ENCODE assay signal across 23 cellular contexts in genomic region chr4:6232836-6233785, GRCh38. TPM values are rescaled to one million over a fixed set of nuclear protein-coding genes. Genes with fewer than 3 reads are reported as not detected.
DNase-seq lines count a peak whose midpoint lies in the region; ATAC-seq, FAIRE-seq and TF ChIP-seq lines count a peak whose summit lies in the region.
"Had no signal": no experiment of that assay in that cellular context is flagged by ENCODE, and none has a peak within 500 bp of the region (broad histone marks: within the 10 kb centered on the region; RNA-seq: fewer than 3 reads in every experiment).

No MANE protein-coding gene starts in this region.

- BruUV-seq in HepG2 (replicated peaks; lab: Mats Ljungman, UMichigan) = no TSS peak

- no peak overlapping the region for H3K4me3 Mint-ChIP-seq in activated naive CD4-positive, alpha-beta T cell treated with anti-CD3 and anti-CD28 coated beads for 36 hours
- no peak overlapping the region for H3K4me3 Mint-ChIP-seq in activated T-cell treated with anti-CD3 and anti-CD28 coated beads, Interleukin-2, amount 50 U/mL, for 72 hours
- H3K4me3 Mint-ChIP-seq: B cell; CD4-positive, CD25-positive, alpha-beta regulatory T cell had no signal

- CTCF ChIA-PET in HepG2 (lab: Yijun Ruan, JAX; ENCODE audit: low intra/inter-chr PET ratio, low total read pairs) = no interaction called here
- CTCF ChIA-PET in activated naive CD4-positive, alpha-beta T cell treated with anti-CD3 and anti-CD28 coated beads for 36 hours (lab: Charles Lee) = interaction anchor here (0.7 kb wide), 1 partner anchor 98 kb away, joined by 3 read pairs; no protein-coding TSS in a partner anchor

- intact Hi-C loops in right lobe of liver (cut with DNase I) = no loop called here
- intact Hi-C loops in HepG2 (cut with micrococcal nuclease; ENCODE audit: unreplicated experiment) = no loop called here
- intact Hi-C loops in sigmoid colon (cut with DNase I) = no loop called here
- intact Hi-C loops in activated naive CD4-positive, alpha-beta T cell treated with anti-CD3 and anti-CD28 coated beads for 36 hours (cut with micrococcal nuclease) = no loop called here

- 76% methylated on average over 14 of the region's 30 CpGs for WGBS in right lobe of liver (ENCODE audit: insufficient coverage, low coverage, low lambda C conversion rate, missing lambda C conversion rate)
- WGBS in HepG2 (ENCODE audit: low lambda C conversion rate) = 40% methylated on average over 23 of the region's 30 CpGs
- 79 to 85% methylated on average over 30 of the region's 30 CpGs for WGBS in sigmoid colon, 2 donors

- DNase-seq in right lobe of liver = peak in 2 of 3 donors; percentile 22 to 26
- no peak for DNase-seq in HepG2 (ENCODE audit: low spot score)
- peak; percentile 47 for DNase-seq in coronary artery (ENCODE audit: low spot score)
- DNase-seq in sigmoid colon = peak; percentile 25
- DNase-seq in activated naive CD4-positive, alpha-beta T cell treated with anti-CD3 and anti-CD28 coated beads for 36 hours = no peak
- no peak for DNase-seq in activated T-cell treated with anti-CD3 and anti-CD28 coated beads, Interleukin-2, amount 50 U/mL, for 72 hours
- DNase-seq: CD4-positive, CD25-positive, alpha-beta regulatory T cell; DMS79; NCI-H1105; NCI-H146; NCI-H2029; NCI-H2171 treated with DMSO at 0.1 percent for 48 hours; NCI-H524 treated with DMSO at 0.1 percent for 48 hours; SJCRH30 had no signal

- H3K27ac Mint-ChIP-seq in activated naive CD4-positive, alpha-beta T cell treated with anti-CD3 and anti-CD28 coated beads for 36 hours = no peak overlapping the region
- no peak overlapping the region for H3K27ac Mint-ChIP-seq in activated T-cell treated with anti-CD3 and anti-CD28 coated beads, Interleukin-2, amount 50 U/mL, for 72 hours
- H3K27ac Mint-ChIP-seq: B cell; CD4-positive, CD25-positive, alpha-beta regulatory T cell had no signal

- H3K27me3 Mint-ChIP-seq in activated naive CD4-positive, alpha-beta T cell treated with anti-CD3 and anti-CD28 coated beads for 36 hours (ENCODE audit: low read depth) = no peaks in the 10 kb centered on the region
- no peaks in the 10 kb centered on the region for H3K27me3 Mint-ChIP-seq in activated T-cell treated with anti-CD3 and anti-CD28 coated beads, Interleukin-2, amount 50 U/mL, for 72 hours (ENCODE audit: low read depth)
- H3K27me3 Mint-ChIP-seq: B cell had no signal

- no peaks in the 10 kb centered on the region for H3K4me1 ChIP-seq in right lobe of liver
- H3K4me1 ChIP-seq in HepG2 (ENCODE audit: insufficient read depth, low read length) = no peaks in the 10 kb centered on the region
- peaks cover 0 to 4% (median 0%) of the 10 kb centered on the region in 4 donors for H3K4me1 ChIP-seq in sigmoid colon
- H3K4me1 ChIP-seq: A549, HAP-1 had no signal

- no peaks in the 10 kb centered on the region for H3K9me3 ChIP-seq in right lobe of liver
- no peaks in the 10 kb centered on the region for H3K9me3 ChIP-seq in HepG2 (ENCODE audit: low read length)
- H3K9me3 ChIP-seq in sigmoid colon = no peaks in the 10 kb centered on the region
- H3K9me3 ChIP-seq: A549, HAP-1, SJCRH30 had no signal

- no peak for TF ChIP-seq RAD21 in HepG2 (CRISPR knock-in tag; IDR thresholded peaks at IDR 0.05)

- no peaks in the 10 kb centered on the region for H3K4me1 Mint-ChIP-seq in activated naive CD4-positive, alpha-beta T cell treated with anti-CD3 and anti-CD28 coated beads for 36 hours (ENCODE audit: low read depth)
- H3K4me1 Mint-ChIP-seq in activated T-cell treated with anti-CD3 and anti-CD28 coated beads, Interleukin-2, amount 50 U/mL, for 72 hours (ENCODE audit: low read depth) = no peaks in the 10 kb centered on the region
- H3K4me1 Mint-ChIP-seq: B cell; CD4-positive, CD25-positive, alpha-beta regulatory T cell had no signal

- H3K4me2 ChIP-seq in HepG2 (ENCODE audit: low read depth, low read length) = no peak overlapping the region
- H3K4me2 ChIP-seq: A549, KMS-11 had no signal

- no peaks in the 10 kb centered on the region for H4K20me1 ChIP-seq in HepG2 (ENCODE audit: insufficient read depth, low read length)

- H3K4me3 ChIP-seq in right lobe of liver (no peak overlapping the region), HepG2 (replicated peaks in 1 of 3; ENCODE audit: insufficient read depth in 1 of 3, low read depth in 2 of 3, low read length in 3 of 3) (no peak overlapping the region), coronary artery (no peak overlapping the region), sigmoid colon (no peak overlapping the region)
- H3K4me3 ChIP-seq: A549, HAP-1, SJCRH30 had no signal

- in situ Hi-C loops in HepG2 (cut with HindIII; ENCODE audit: extremely low pct_ligation_motif_present, low pct_unique_long_range_greater_than_20kb) = loop anchor here (25.0 kb wide), 1 partner anchor 329 kb away; no protein-coding TSS in a partner anchor

- TF ChIP-seq CTCF in right lobe of liver (IDR thresholded peaks at IDR 0.05) (no peak), HepG2 (CRISPR knock-in tag; IDR thresholded peaks at IDR 0.05) (no peak), coronary artery (IDR thresholded peaks at IDR 0.05) (no peak), sigmoid colon (IDR thresholded peaks at IDR 0.05) (no peak)

- TF ChIP-seq POLR2A in right lobe of liver (IDR thresholded peaks at IDR 0.05) (no peak), HepG2 (IDR thresholded peaks at IDR 0.05; ENCODE audit: insufficient read depth in 1 of 2, low read depth in 2 of 2, low read length in 2 of 2) (no peak), sigmoid colon (IDR thresholded peaks at IDR 0.05) (no peak)

- no peaks in the 10 kb centered on the region for H3K79me2 ChIP-seq in HepG2 (ENCODE audit: insufficient read depth, low read length)

- TF ChIP-seq EP300 in HepG2 (IDR thresholded peaks at IDR 0.05; ENCODE audit: low read depth in 2 of 2, low read length in 2 of 2) (no peak), HepG2 (CRISPR knock-in tag; IDR thresholded peaks at IDR 0.05; ENCODE audit: borderline replicate concordance) (no peak), sigmoid colon (IDR thresholded peaks at IDR 0.05) (no peak)

- H3K9ac ChIP-seq in HepG2 (ENCODE audit: insufficient read depth, low read depth, low read length) = no peak overlapping the region
- H3K9ac ChIP-seq: KMS-11 had no signal

- no peaks in the 10 kb centered on the region for H3K27me3 ChIP-seq in right lobe of liver
- peaks cover 1 to 16% of the 10 kb centered on the region in 2 experiments; a peak in 3 of 5 replicates for H3K27me3 ChIP-seq in HepG2 (ENCODE audit: control insufficient read depth in 1 of 2, insufficient read depth in 2 of 2, low read length in 2 of 2)
- H3K27me3 ChIP-seq in sigmoid colon = peaks cover 0 to 29% (median 6%) of the 10 kb centered on the region in 3 donors
- H3K27me3 ChIP-seq: SJCRH30 had no signal

- H3K36me3 ChIP-seq in right lobe of liver (no peaks in the 10 kb centered on the region), HepG2 (replicated peaks in 1 of 2; ENCODE audit: control insufficient read depth in 1 of 2, insufficient read depth in 2 of 2, low read length in 2 of 2) (no peaks in the 10 kb centered on the region), sigmoid colon (no peaks in the 10 kb centered on the region)
- H3K36me3 ChIP-seq: HAP-1, SJCRH30 had no signal

- POLR2A ChIA-PET in HepG2 (lab: Yijun Ruan, JAX) = no interaction called here

- H3K9me3 Mint-ChIP-seq in activated naive CD4-positive, alpha-beta T cell treated with anti-CD3 and anti-CD28 coated beads for 36 hours = no peaks in the 10 kb centered on the region
- H3K9me3 Mint-ChIP-seq in activated T-cell treated with anti-CD3 and anti-CD28 coated beads, Interleukin-2, amount 50 U/mL, for 72 hours = no peaks in the 10 kb centered on the region

- no peaks in the 10 kb centered on the region for H3K36me3 Mint-ChIP-seq in activated naive CD4-positive, alpha-beta T cell treated with anti-CD3 and anti-CD28 coated beads for 36 hours (ENCODE audit: low read depth)
- H3K36me3 Mint-ChIP-seq in activated T-cell treated with anti-CD3 and anti-CD28 coated beads, Interleukin-2, amount 50 U/mL, for 72 hours (ENCODE audit: insufficient read depth in 2 of 2) = no peaks in the 10 kb centered on the region
- H3K36me3 Mint-ChIP-seq: CD4-positive, CD25-positive, alpha-beta regulatory T cell had no signal

- no peak for FAIRE-seq in HepG2 (lab: Jason Lieb, UNC)
- FAIRE-seq: A549, GM19239, RCC 7860 had no signal

- H2AFZ ChIP-seq in HepG2 (ENCODE audit: low read length) = no peak overlapping the region

- no peak for ATAC-seq in right lobe of liver
- no peak for ATAC-seq in HepG2
- no peak for ATAC-seq in activated T-cell treated with anti-CD3 and anti-CD28 coated beads, Interleukin-2, amount 50 U/mL, for 72 hours (replicated peaks in 1 of 2)
- ATAC-seq in GM21367 (IDR thresholded peaks at IDR 0.05; ENCODE audit: unreplicated experiment) = no peak
- ATAC-seq: A549 had no signal

- H3K27ac ChIP-seq in right lobe of liver (no peak overlapping the region), HepG2 (ENCODE audit: extremely low read length, insufficient read depth, low read length) (no peak overlapping the region), coronary artery (no peak overlapping the region), sigmoid colon (no peak overlapping the region)
- H3K27ac ChIP-seq: A549, HL-60, KMS-11, SJCRH30 had no signal

RNA-seq across cellular contexts. Expression of gene JAKMIP1, which starts 32.8 kb away (rescaled TPM):
- under 1 TPM in 1 of 6 experiments, not detected in 5; 0.12 TPM for total RNA-seq in right lobe of liver
- total RNA-seq in HepG2 (2016; rRNA removed; fragmentation: Illumina TruSeq; extraction: Trizol) = not detected in 2 replicates
- not detected in 2 replicates for total RNA-seq in HepG2 (2016; cell fraction: cytosol; rRNA removed; fragmentation: Illumina TruSeq; extraction: Trizol; ENCODE audit: low read depth)
- not detected in 2 replicates for total RNA-seq in HepG2 (2016; cell fraction: insoluble cytoplasmic fraction; rRNA removed; fragmentation: Illumina TruSeq; extraction: Trizol)
- not detected in 2 replicates for total RNA-seq in HepG2 (2016; cell fraction: membrane; rRNA removed; fragmentation: Illumina TruSeq; extraction: Trizol)
- not detected in 2 replicates for total RNA-seq in HepG2 (2016; cell fraction: nucleus; rRNA removed; fragmentation: Illumina TruSeq; extraction: Trizol)
- not detected in 2 replicates for polyA plus RNA-seq in HepG2 (2011; rRNA removed)
- not detected in 2 replicates for polyA plus RNA-seq in HepG2 (2011; cell fraction: cytosol; rRNA removed)
- not detected in 2 replicates for polyA plus RNA-seq in HepG2 (2011; cell fraction: nucleus; rRNA removed)
- not detected in 2 replicates for polyA plus RNA-seq in HepG2 (2012)
- polyA plus RNA-seq in HepG2 (2016; cell fraction: cytosol; fragmentation: Illumina TruSeq; extraction: Trizol; ENCODE audit: low read depth) = not detected in 2 replicates
- polyA plus RNA-seq in HepG2 (2016; cell fraction: insoluble cytoplasmic fraction; fragmentation: Illumina TruSeq; extraction: Trizol; ENCODE audit: low read depth) = not detected in 2 replicates
- not detected in 2 replicates for polyA plus RNA-seq in HepG2 (2016; cell fraction: membrane; fragmentation: Illumina TruSeq; extraction: Trizol; ENCODE audit: low read depth)
- polyA plus RNA-seq in HepG2 (2016; cell fraction: nucleus; fragmentation: Illumina TruSeq; extraction: Trizol; ENCODE audit: insufficient read depth, low read depth) = not detected in 2 replicates
- polyA minus RNA-seq in HepG2 (2011; rRNA and poly(A)+ RNA removed; ENCODE audit: low replicate concordance) = not detected in 2 replicates
- polyA minus RNA-seq in HepG2 (2011; cell fraction: cytosol; rRNA and poly(A)+ RNA removed) = not detected in 2 replicates
- not detected in 2 replicates for polyA minus RNA-seq in HepG2 (2011; cell fraction: nucleus; rRNA and poly(A)+ RNA removed)
- 1 to 10 TPM in 3 of 4 donors, under 1 TPM in 1; 0.49 to 3.9 (median 1.8) TPM for total RNA-seq in sigmoid colon
- 1 to 10 TPM in 1 of 3 donors, not detected in 2; 1.8 TPM for polyA plus RNA-seq in sigmoid colon
- total RNA-seq in activated naive CD4-positive, alpha-beta T cell treated with anti-CD3 and anti-CD28 coated beads for 36 hours = under 1 TPM; 0.27 to 0.50 TPM
- 10 to 100 TPM in 1 of 2 donors, 1 to 10 TPM in 1; 9.0 to 33.7 TPM for total RNA-seq in activated T-cell treated with anti-CD3 and anti-CD28 coated beads, Interleukin-2, amount 50 U/mL, for 72 hours
- total RNA-seq: HT-29, SJCRH30 had no signal
- polyA plus RNA-seq: A549 had no signal

RNA-seq across cellular contexts. Expression of gene WFS1, which starts 36.5 kb away (rescaled TPM):
- total RNA-seq in right lobe of liver (10 to 100 TPM; 11.3 to 19.7 (median 15.9) TPM), HepG2 (2016; rRNA removed; fragmentation: Illumina TruSeq; extraction: Trizol) (19.8 and 39.1 TPM in 2 replicates), sigmoid colon (10 to 100 TPM; 34.6 to 69.0 (median 47.2) TPM)
- 3.7 and 4.2 TPM in 2 replicates for total RNA-seq in HepG2 (2016; cell fraction: cytosol; rRNA removed; fragmentation: Illumina TruSeq; extraction: Trizol; ENCODE audit: low read depth)
- 18.3 and 41.8 TPM in 2 replicates for total RNA-seq in HepG2 (2016; cell fraction: insoluble cytoplasmic fraction; rRNA removed; fragmentation: Illumina TruSeq; extraction: Trizol)
- total RNA-seq in HepG2 (2016; cell fraction: membrane; rRNA removed; fragmentation: Illumina TruSeq; extraction: Trizol) = 10.5 and 10.8 TPM in 2 replicates
- 47.7 and 59.7 TPM in 2 replicates for total RNA-seq in HepG2 (2016; cell fraction: nucleus; rRNA removed; fragmentation: Illumina TruSeq; extraction: Trizol)
- polyA plus RNA-seq in HepG2 (2011; rRNA removed) (42.2 and 49.6 TPM in 2 replicates), sigmoid colon (10 to 100 TPM in 1 of 3 donors, 1 to 10 TPM in 2; 1.4 to 10.1 (median 3.6) TPM)
- 23.5 and 32.3 TPM in 2 replicates for polyA plus RNA-seq in HepG2 (2011; cell fraction: cytosol; rRNA removed)
- polyA plus RNA-seq in HepG2 (2011; cell fraction: nucleus; rRNA removed) = 121 and 179 TPM in 2 replicates
- polyA plus RNA-seq in HepG2 (2012) = 24.0 and 38.1 TPM in 2 replicates
- 3.2 and 3.4 TPM in 2 replicates for polyA plus RNA-seq in HepG2 (2016; cell fraction: cytosol; fragmentation: Illumina TruSeq; extraction: Trizol; ENCODE audit: low read depth)
- polyA plus RNA-seq in HepG2 (2016; cell fraction: insoluble cytoplasmic fraction; fragmentation: Illumina TruSeq; extraction: Trizol; ENCODE audit: low read depth) = 16.0 and 21.6 TPM in 2 replicates
- 4.5 and 5.6 TPM in 2 replicates for polyA plus RNA-seq in HepG2 (2016; cell fraction: membrane; fragmentation: Illumina TruSeq; extraction: Trizol; ENCODE audit: low read depth)
- 86.7 and 90.9 TPM in 2 replicates for polyA plus RNA-seq in HepG2 (2016; cell fraction: nucleus; fragmentation: Illumina TruSeq; extraction: Trizol; ENCODE audit: insufficient read depth, low read depth)
- 10.6 and 128 TPM in 2 replicates for polyA minus RNA-seq in HepG2 (2011; rRNA and poly(A)+ RNA removed; ENCODE audit: low replicate concordance)
- polyA minus RNA-seq in HepG2 (2011; cell fraction: cytosol; rRNA and poly(A)+ RNA removed) = 36.4 and 40.3 TPM in 2 replicates
- polyA minus RNA-seq in HepG2 (2011; cell fraction: nucleus; rRNA and poly(A)+ RNA removed) = 19.9 and 27.0 TPM in 2 replicates
- 1 to 10 TPM; 3.6 to 4.5 TPM for total RNA-seq in activated naive CD4-positive, alpha-beta T cell treated with anti-CD3 and anti-CD28 coated beads for 36 hours
- 1 to 10 TPM; 5.3 to 7.4 TPM for total RNA-seq in activated T-cell treated with anti-CD3 and anti-CD28 coated beads, Interleukin-2, amount 50 U/mL, for 72 hours

Comparison
In these comparisons a context has a peak if more than half of its experiments do, and no peak if none do; other contexts are left out.
1. DNase-seq: peak in right lobe of liver (2 of 3), coronary artery (single experiment) and sigmoid colon (single experiment); none in HepG2 (single experiment), activated naive CD4-positive, alpha-beta T cell treated with anti-CD3 and anti-CD28 coated beads for 36 hours (single experiment) and activated T-cell treated with anti-CD3 and anti-CD28 coated beads, Interleukin-2, amount 50 U/mL, for 72 hours (0 of 2).